ENCODE assay signal across 14 cellular contexts in genomic region chr17:61815863-61816523, GRCh38. TPM values are rescaled to one million over a fixed set of nuclear protein-coding genes. Genes with fewer than 3 reads are reported as not detected.
DNase-seq lines count a peak whose midpoint lies in the region; ATAC-seq, FAIRE-seq and TF ChIP-seq lines count a peak whose summit lies in the region.
"Had no signal": no experiment of that assay in that cellular context is flagged by ENCODE, and none has a peak within 500 bp of the region (broad histone marks: within the 10 kb centered on the region; RNA-seq: fewer than 3 reads in every experiment).

No MANE protein-coding gene starts in this region.

- H3K9me3 ChIP-seq in cardiac muscle cell (ENCODE audit: low read depth) (no peaks in the 10 kb centered on the region), K562 (replicated peaks; ENCODE audit: control insufficient read depth, insufficient read depth, low read depth, low read length) (no peaks in the 10 kb centered on the region), ascending aorta (no peaks in the 10 kb centered on the region)
- H3K9me3 ChIP-seq: prostate gland had no signal

- peak in 1 of 2 donors; percentile 14 for DNase-seq in cardiac muscle cell (ENCODE audit: low read depth in 1 of 2, low spot score in 1 of 2)
- no peak for DNase-seq in left cardiac atrium
- peak; percentile 6 for DNase-seq in NCI-H345 treated with DMSO at 0.1 percent for 48 hours (lab: John Stamatoyannopoulos, UW; ENCODE audit: unreplicated experiment)
- DNase-seq in K562 (ENCODE audit: extremely low read depth in 1 of 4, low spot score in 3 of 4), result no peak
- no peak for DNase-seq in urothelium cell line (ENCODE audit: low spot score)
- no peak for DNase-seq in stimulated activated naive CD8-positive, alpha-beta T cell treated with anti-CD3 and anti-CD28 coated beads, Interleukin-15, Interleukin-2, amounts not matched to agents 100 U/mL and 50 U/mL, for 24 hours
- DNase-seq in GM19239 (ENCODE audit: insufficient read length, low spot score), result no peak
- DNase-seq in ascending aorta (ENCODE audit: low spot score in 2 of 2), result no peak
- DNase-seq: effector memory CD4-positive, alpha-beta T cell; GF-D8; hypothalamus; NCI-H1694 treated with DMSO at 0.1 percent for 48 hours had no signal

- H3K27me3 ChIP-seq in cardiac muscle cell (no peaks in the 10 kb centered on the region), K562 (ENCODE audit: control insufficient read depth in 2 of 2, insufficient read depth in 2 of 2, low read length in 2 of 2) (no peaks in the 10 kb centered on the region), ascending aorta (no peaks in the 10 kb centered on the region)

- no peak for TF ChIP-seq POLR2A in K562 (conservative IDR thresholded peaks at IDR 0.05)

- no peaks in the 10 kb centered on the region for H3K36me3 ChIP-seq in cardiac muscle cell
- H3K36me3 ChIP-seq in K562 (ENCODE audit: control insufficient read depth, insufficient read depth, low read length), result peaks cover 9% of the 10 kb centered on the region
- H3K36me3 ChIP-seq in ascending aorta, result no peaks in the 10 kb centered on the region
- H3K36me3 ChIP-seq: prostate gland had no signal

- H4K20me1 ChIP-seq in K562 (replicated peaks; ENCODE audit: control insufficient read depth, insufficient read depth, low read length), result no peaks in the 10 kb centered on the region

- TF ChIP-seq CTCF in cardiac muscle cell (IDR thresholded peaks at IDR 0.05; ENCODE audit: low read depth, low read length) (no peak), K562 (IDR thresholded peaks at IDR 0.05 in 2 of 3, conservative IDR thresholded peaks at IDR 0.05 in 1 of 3; ENCODE audit: insufficient read depth in 2 of 3, low read depth in 1 of 3, low read length in 3 of 3) (no peak), ascending aorta (IDR thresholded peaks at IDR 0.05) (no peak)

- peaks cover 6% of the 10 kb centered on the region for H3K4me1 ChIP-seq in cardiac muscle cell (ENCODE audit: low read depth)
- no peaks in the 10 kb centered on the region for H3K4me1 ChIP-seq in K562 (replicated peaks in 1 of 2; ENCODE audit: control insufficient read depth in 2 of 2, insufficient read depth in 2 of 2, low read length in 2 of 2)
- no peaks in the 10 kb centered on the region for H3K4me1 ChIP-seq in ascending aorta
- H3K4me1 ChIP-seq: prostate gland had no signal

- intact Hi-C loops in left cardiac atrium (cut with DNase I) (no loop called here), K562 (cut with micrococcal nuclease) (no loop called here), ascending aorta (cut with DNase I) (no loop called here)

- BruUV-seq in K562 (replicated peaks; lab: Mats Ljungman, UMichigan), result no TSS peak

- no peak overlapping the region for H3K9ac ChIP-seq in K562 (ENCODE audit: insufficient read depth in 1 of 2, low read depth in 2 of 2, low read length in 2 of 2)

- 43% methylated on average over 5 of the region's 5 CpGs for WGBS in K562 (ENCODE audit: insufficient coverage, low coverage, missing lambda C conversion rate)

- in situ Hi-C loops in K562 (cut with MboI), result no loop called here

- ATAC-seq in left cardiac atrium (no peak), K562 (no peak)
- no peak for ATAC-seq in stimulated activated naive CD8-positive, alpha-beta T cell treated with anti-CD3 and anti-CD28 coated beads, Interleukin-15, Interleukin-2, amounts not matched to agents 100 U/mL and 50 U/mL, for 24 hours
- ATAC-seq: activated CD8-positive, alpha-beta T cell treated with anti-CD3 and anti-CD28 coated beads for 36 hours had no signal

- no peak overlapping the region for H2AFZ ChIP-seq in K562 (ENCODE audit: low read depth, low read length)

- no peaks in the 10 kb centered on the region for H3K9me1 ChIP-seq in K562 (ENCODE audit: control insufficient read depth, insufficient read depth, low read length)

- no peak for TF ChIP-seq EP300 in K562 (IDR thresholded peaks at IDR 0.05; ENCODE audit: low read length)

- FAIRE-seq in K562 (lab: Jason Lieb, UNC), result peak; percentile 32
- peak; percentile 32 for FAIRE-seq in urothelium cell line (lab: Jason Lieb, UNC)
- no peak for FAIRE-seq in GM19239 (lab: Jason Lieb, UNC)

- CTCF ChIA-PET in K562 (lab: Yijun Ruan, JAX; ENCODE audit: low intra/inter-chr PET ratio), result no interaction called here

- peak overlapping the region; percentile 51 for H3K27ac ChIP-seq in cardiac muscle cell
- H3K27ac ChIP-seq in K562 (ENCODE audit: extremely low read depth, low read depth, low read length), result no peak overlapping the region
- H3K27ac ChIP-seq in ascending aorta, result no peak overlapping the region
- H3K27ac ChIP-seq: prostate gland had no signal

- POLR2A ChIA-PET in K562 (lab: Yijun Ruan, JAX), result interaction anchor here (1.8 kb wide), 1 partner anchor 9 kb away, joined by 5 read pairs; no protein-coding TSS in a partner anchor

- no peak overlapping the region for H3K4me2 ChIP-seq in K562 (ENCODE audit: insufficient read depth, low read length)

- no peaks in the 10 kb centered on the region for H3K79me2 ChIP-seq in K562 (ENCODE audit: control insufficient read depth, insufficient read depth, low read length)

- no peak for TF ChIP-seq RAD21 in K562 (CRISPR knock-in tag; conservative IDR thresholded peaks at IDR 0.05 in 1 of 2, IDR thresholded peaks at IDR 0.05 in 1 of 2)

- H3K4me3 ChIP-seq in cardiac muscle cell (no peak overlapping the region), K562 (no peak overlapping the region), ascending aorta (no peak overlapping the region)
- H3K4me3 ChIP-seq: prostate gland had no signal

TF ChIP-seq in K562, 482 proteins besides CTCF, POLR2A, EP300 and RAD21 (continues in another document):
- no peak for TF ChIP-seq AFF4 (CRISPR knock-in tag; IDR thresholded peaks at IDR 0.05)
- no peak for TF ChIP-seq SIRT6 (IDR thresholded peaks at IDR 0.05; ENCODE audit: low read depth, low read length)
- TF ChIP-seq EZH2 (IDR thresholded peaks at IDR 0.05; ENCODE audit: borderline replicate concordance, low read depth, low read length), result no peak
- no peak for TF ChIP-seq SP1 (CRISPR knock-in tag; IDR thresholded peaks at IDR 0.05)
- peak; percentile 57 for TF ChIP-seq EWSR1 (IDR thresholded peaks at IDR 0.05; ENCODE audit: borderline replicate concordance, low read depth, partially characterized antibody)
- TF ChIP-seq NCOR1 (IDR thresholded peaks at IDR 0.05), result no peak

RNA-seq across cellular contexts. Expression of gene BRIP1, which starts 47.3 kb away (rescaled TPM):
- total RNA-seq in cardiac muscle cell, result 3.1 and 9.2 TPM in 2 replicates
- 3.1 and 3.7 TPM in 2 replicates for polyA plus RNA-seq in cardiac muscle cell
- under 1 TPM; 0.10 to 0.77 TPM for total RNA-seq in left cardiac atrium
- total RNA-seq in K562 (2011; cell fraction: chromatin; rRNA removed; ENCODE audit: low replicate concordance), result 43.6 and 131 TPM in 2 replicates
- total RNA-seq in K562 (2011; cell fraction: nucleolus; rRNA removed), result 15.2 and 23.4 TPM in 2 replicates
- 46.1 and 76.3 TPM in 2 replicates for total RNA-seq in K562 (2011; cell fraction: nucleoplasm; rRNA removed)
- total RNA-seq in K562 (2014; rRNA removed), result 10.3 and 11.0 TPM in 2 replicates
- total RNA-seq in K562 (2014; rRNA removed; fragmentation: Illumina TruSeq; extraction: Trizol), result 16.8 and 18.6 TPM in 2 replicates
- 14.9 and 17.5 TPM in 2 replicates for total RNA-seq in K562 (2015; rRNA removed; fragmentation: Illumina TruSeq; extraction: Trizol)
- total RNA-seq in K562 (2021), result 9.7 and 11.7 TPM in 2 replicates
- polyA plus RNA-seq in K562 (2011; rRNA removed), result 14.4 and 17.4 TPM in 2 replicates
- 1.9 and 5.6 TPM in 2 replicates for polyA plus RNA-seq in K562 (2011; cell fraction: cytosol; rRNA removed)
- polyA plus RNA-seq in K562 (2011; cell fraction: nucleus; rRNA removed), result 11.9 and 18.2 TPM in 2 replicates
- 5.3 and 6.3 TPM in 2 replicates for polyA plus RNA-seq in K562 (2012)
- 10.1 and 10.3 TPM in 2 replicates for polyA plus RNA-seq in K562 (2014; fragmentation: Illumina TruSeq; extraction: Trizol)
- 1 to 10 TPM; 2.4 to 3.6 TPM for polyA plus RNA-seq in K562 (2014; fragmentation: Nextera tagmentation; extraction: Ambion mirVana)
- polyA plus RNA-seq in K562 (2014; rRNA removed), result 9.1 and 11.2 TPM in 2 replicates
- 55.1 and 57.7 TPM in 2 replicates for polyA minus RNA-seq in K562 (2011; rRNA and poly(A)+ RNA removed)
- 7.3 and 9.8 TPM in 2 replicates for polyA minus RNA-seq in K562 (2011; cell fraction: cytosol; rRNA and poly(A)+ RNA removed)
- 28.5 and 46.5 TPM in 2 replicates for polyA minus RNA-seq in K562 (2011; cell fraction: nucleus; rRNA and poly(A)+ RNA removed)
- total RNA-seq in ascending aorta, result not detected
